28 cellular contexts compared by ENCODE assay signal in the genomic region with DNA sequence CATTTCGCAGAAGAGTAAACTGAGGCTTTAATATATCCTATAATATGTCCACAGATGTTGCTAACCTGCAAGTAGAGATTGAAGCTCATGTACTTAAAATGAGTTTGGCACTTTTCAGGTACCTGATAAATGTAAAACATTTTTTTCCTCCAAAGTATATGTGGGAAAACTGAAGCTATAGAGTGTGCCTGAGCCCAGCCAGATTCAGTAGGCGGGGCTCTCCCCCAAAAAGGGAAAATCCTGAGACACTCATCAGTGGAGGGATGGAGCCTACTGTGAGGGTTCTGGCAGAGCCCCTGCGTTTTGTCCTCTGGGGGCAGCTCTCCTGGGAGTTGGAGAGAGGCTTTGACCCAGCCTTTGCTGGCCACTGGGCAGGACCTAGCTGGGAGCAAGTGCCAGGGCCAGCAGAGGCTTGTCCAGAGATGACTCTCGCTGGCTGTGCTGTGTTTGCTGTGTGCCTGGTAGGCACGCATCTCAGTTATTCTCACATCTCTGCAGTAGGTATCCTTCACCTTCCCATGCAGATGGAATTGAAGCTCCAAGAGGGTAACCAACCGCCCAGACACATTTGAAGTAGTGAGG.
"Had no signal": no experiment of that assay in that cellular context is flagged by ENCODE, and none has a peak within 500 bp of the region (broad histone marks: within the 10 kb centered on the region; RNA-seq: fewer than 3 reads in every experiment).

No MANE protein-coding gene starts in this region.

- H3K4me1 ChIP-seq: adrenal gland, breast epithelium had no signal

- H3K9me3 ChIP-seq: adrenal gland, breast epithelium had no signal

- DNase-seq: activated B cell treated with CpG ODN at 0.5 μM for 24 hours; activated CD4-positive, alpha-beta memory T cell treated with anti-CD3 and anti-CD28 coated beads, Interleukin-2, amount 10 ng/mL, durations not matched to agents 7 days and 5 days; activated CD4-positive, alpha-beta T cell treated with anti-CD3 and anti-CD28 coated beads for 1 hour; activated CD4-positive, alpha-beta T cell treated with anti-CD3 and anti-CD28 coated beads, Interleukin-2, amount 10 ng/mL, durations not matched to agents 24 days and 14 days; activated CD8-positive, alpha-beta memory T cell treated with anti-CD3 and anti-CD28 coated beads, Interleukin-2, amount 50 U/mL, for 4 hours; activated naive CD4-positive, alpha-beta T cell treated with anti-CD3 and anti-CD28 coated beads, Interleukin-2, amount 50 U/mL, for 16 hours; activated naive CD8-positive, alpha-beta T cell treated with anti-CD3 and anti-CD28 coated beads, Interleukin-2, amount 10 ng/mL, durations not matched to agents 7 days and 5 days; activated T-cell treated with anti-CD3 and anti-CD28 coated beads, Interleukin-2, amount 50 U/mL, for 72 hours; adrenal gland; anterior cingulate cortex; central memory CD4-positive, alpha-beta T cell; Kasumi-1; KBM-7; NCI-H1092; NCI-H1417; NCI-H1930; NCI-H2107; NCI-H2171 treated with DMSO at 0.1 percent for 48 hours; NCI-H226; NCI-H526 treated with DMSO at 0.1 percent for 48 hours; NCI-H82; RPMI8226; SHP77; T-helper 17 cell; T1000 had no signal

- H3K4me1 Mint-ChIP-seq: activated CD4-positive, alpha-beta memory T cell treated with anti-CD3 and anti-CD28 coated beads, Interleukin-2, amount 10 ng/mL, durations not matched to agents 7 days and 5 days; activated CD4-positive, alpha-beta T cell treated with anti-CD3 and anti-CD28 coated beads, Interleukin-2, amount 10 ng/mL, durations not matched to agents 24 days and 14 days; activated naive CD8-positive, alpha-beta T cell treated with anti-CD3 and anti-CD28 coated beads, Interleukin-2, amount 10 ng/mL, durations not matched to agents 7 days and 5 days had no signal

- H3K36me3 ChIP-seq: adrenal gland, breast epithelium had no signal

- H3K36me3 Mint-ChIP-seq: activated naive CD8-positive, alpha-beta T cell treated with anti-CD3 and anti-CD28 coated beads, Interleukin-2, amount 10 ng/mL, durations not matched to agents 7 days and 5 days had no signal

- H3K27ac Mint-ChIP-seq: activated B cell treated with CpG ODN at 0.5 μM for 24 hours; activated CD4-positive, alpha-beta memory T cell treated with anti-CD3 and anti-CD28 coated beads, Interleukin-2, amount 10 ng/mL, durations not matched to agents 7 days and 5 days; activated CD4-positive, alpha-beta T cell treated with anti-CD3 and anti-CD28 coated beads, Interleukin-2, amount 10 ng/mL, durations not matched to agents 24 days and 14 days; activated naive CD8-positive, alpha-beta T cell treated with anti-CD3 and anti-CD28 coated beads, Interleukin-2, amount 10 ng/mL, durations not matched to agents 7 days and 5 days; activated T-cell treated with anti-CD3 and anti-CD28 coated beads, Interleukin-2, amount 50 U/mL, for 72 hours; T-helper 17 cell had no signal

- H3K27ac ChIP-seq: adrenal gland, breast epithelium had no signal

- ATAC-seq: activated T-cell treated with anti-CD3 and anti-CD28 coated beads, Interleukin-2, amount 50 U/mL, for 72 hours; Panc1; T-helper 17 cell had no signal

- H3K27me3 ChIP-seq: adrenal gland had no signal

- H3K4me3 ChIP-seq: adrenal gland, breast epithelium had no signal

- FAIRE-seq: TTC549 had no signal

- H3K27me3 Mint-ChIP-seq: T-helper 17 cell had no signal

- H3K9me3 Mint-ChIP-seq: activated B cell treated with CpG ODN at 0.5 μM for 24 hours; activated CD4-positive, alpha-beta memory T cell treated with anti-CD3 and anti-CD28 coated beads, Interleukin-2, amount 10 ng/mL, durations not matched to agents 7 days and 5 days; activated CD4-positive, alpha-beta T cell treated with anti-CD3 and anti-CD28 coated beads, Interleukin-2, amount 10 ng/mL, durations not matched to agents 24 days and 14 days; activated naive CD8-positive, alpha-beta T cell treated with anti-CD3 and anti-CD28 coated beads, Interleukin-2, amount 10 ng/mL, durations not matched to agents 7 days and 5 days; activated T-cell treated with anti-CD3 and anti-CD28 coated beads, Interleukin-2, amount 50 U/mL, for 72 hours had no signal

- H3K4me3 Mint-ChIP-seq: activated B cell treated with CpG ODN at 0.5 μM for 24 hours; activated CD4-positive, alpha-beta memory T cell treated with anti-CD3 and anti-CD28 coated beads, Interleukin-2, amount 10 ng/mL, durations not matched to agents 7 days and 5 days; activated CD4-positive, alpha-beta T cell treated with anti-CD3 and anti-CD28 coated beads, Interleukin-2, amount 10 ng/mL, durations not matched to agents 24 days and 14 days; activated naive CD8-positive, alpha-beta T cell treated with anti-CD3 and anti-CD28 coated beads, Interleukin-2, amount 10 ng/mL, durations not matched to agents 7 days and 5 days; activated T-cell treated with anti-CD3 and anti-CD28 coated beads, Interleukin-2, amount 50 U/mL, for 72 hours; T-helper 17 cell had no signal
